11 cellular contexts compared by ENCODE assay signal in genomic region chr2:36456227-36456788, GRCh38.
A peak's percentile ranks its signal among the peaks of the same experiment; 100 is the strongest.
DNase-seq lines count a peak whose midpoint lies in the region; ATAC-seq and TF ChIP-seq lines count a peak whose summit lies in the region.
"Had no signal": no experiment of that assay in that cellular context is flagged by ENCODE, and none has a peak within 500 bp of the region (broad histone marks: within the 10 kb centered on the region; RNA-seq: fewer than 3 reads in every experiment).

No MANE protein-coding gene starts in this region.

- H3K9me3 ChIP-seq in MG63 (no peaks in the 10 kb centered on the region), lower lobe of right lung (no peaks in the 10 kb centered on the region), suprapubic skin (no peaks in the 10 kb centered on the region)

- H3K4me3 ChIP-seq in MG63, result no peak overlapping the region
- no peak overlapping the region for H3K4me3 ChIP-seq in lower lobe of right lung
- no peak overlapping the region for H3K4me3 ChIP-seq in suprapubic skin
- H3K4me3 ChIP-seq: GM12878 had no signal

- no peak for TF ChIP-seq EP300 in suprapubic skin (IDR thresholded peaks at IDR 0.05)

- WGBS in suprapubic skin, result 52% methylated on average over 11 of the region's 11 CpGs

- H3K4me1 ChIP-seq in lower lobe of right lung (peaks cover 63% of the 10 kb centered on the region), suprapubic skin (peaks cover 13% of the 10 kb centered on the region)

- TF ChIP-seq CTCF in lower lobe of right lung (IDR thresholded peaks at IDR 0.05) (no peak), suprapubic skin (IDR thresholded peaks at IDR 0.05) (no peak)

- H3K36me3 ChIP-seq in MG63, result peaks cover 90% of the 10 kb centered on the region
- peaks cover 10% of the 10 kb centered on the region for H3K36me3 ChIP-seq in lower lobe of right lung
- peaks cover 7% of the 10 kb centered on the region for H3K36me3 ChIP-seq in suprapubic skin

- H3K27ac ChIP-seq in lower lobe of right lung, result peak overlapping the region; percentile 48
- H3K27ac ChIP-seq in suprapubic skin, result peak overlapping the region; percentile 23

- no peaks in the 10 kb centered on the region for H3K27me3 ChIP-seq in MG63
- H3K27me3 ChIP-seq in lower lobe of right lung (ENCODE audit: low read depth), result no peaks in the 10 kb centered on the region
- H3K27me3 ChIP-seq in suprapubic skin, result no peaks in the 10 kb centered on the region

- intact Hi-C loops in lower lobe of right lung (cut with DNase I), result no loop called here

- no peak for TF ChIP-seq POLR2A in suprapubic skin (IDR thresholded peaks at IDR 0.05)

- DNase-seq in MG63 (peak; percentile 60), dermis blood vessel endothelial cell (peak; percentile 86), lower lobe of right lung (peak; percentile 63), suprapubic skin (ENCODE audit: low spot score in 2 of 2) (no peak), NCI-H146 treated with DMSO at 0.1 percent for 48 hours (lab: John Stamatoyannopoulos, UW; ENCODE audit: unreplicated experiment) (no peak), NCI-H1417 (lab: John Stamatoyannopoulos, UW) (no peak), COLO668 (lab: John Stamatoyannopoulos, UW; ENCODE audit: unreplicated experiment) (no peak), SHP77 (lab: John Stamatoyannopoulos, UW) (no peak)
- DNase-seq: activated CD4-positive, alpha-beta T cell treated with anti-CD3 and anti-CD28 coated beads, Interleukin-2, amount 10 ng/mL, durations not matched to agents 24 days and 14 days; endodermal cell had no signal

- peak; percentile 53 to 76 for ATAC-seq in lower lobe of right lung
- ATAC-seq: GM12878 had no signal

Comparison
In these comparisons a context has a peak if more than half of its experiments do, and no peak if none do; other contexts are left out.
1. DNase-seq: peak in MG63 (single experiment), dermis blood vessel endothelial cell (single experiment) and lower lobe of right lung (single experiment); none in suprapubic skin (0 of 2), NCI-H146 treated with DMSO at 0.1 percent for 48 hours (single experiment), NCI-H1417 (0 of 3), COLO668 (single experiment) and SHP77 (0 of 2).